In genomic region chr17:82458130-82458884, GRCh38 we compare ENCODE assay signal across 1 cellular context.
TF ChIP-seq lines count a peak whose summit lies in the region.

TSS of gene NARF (plus strand) at chr17:82458741. CDS start at chr17:82458804, 63 bp downstream.

TF ChIP-seq in HepG2, 621 proteins besides CTCF, POLR2A, EP300 and RAD21 (continued from another document and continues in another):
- peak; percentile 78 for TF ChIP-seq ZBTB46 (CRISPR knock-in tag; IDR thresholded peaks at IDR 0.05; ENCODE audit: borderline replicate concordance)
- peak; percentile 85 for TF ChIP-seq TFE3 (CRISPR knock-in tag; IDR thresholded peaks at IDR 0.05)
- TF ChIP-seq, protein P1, sequence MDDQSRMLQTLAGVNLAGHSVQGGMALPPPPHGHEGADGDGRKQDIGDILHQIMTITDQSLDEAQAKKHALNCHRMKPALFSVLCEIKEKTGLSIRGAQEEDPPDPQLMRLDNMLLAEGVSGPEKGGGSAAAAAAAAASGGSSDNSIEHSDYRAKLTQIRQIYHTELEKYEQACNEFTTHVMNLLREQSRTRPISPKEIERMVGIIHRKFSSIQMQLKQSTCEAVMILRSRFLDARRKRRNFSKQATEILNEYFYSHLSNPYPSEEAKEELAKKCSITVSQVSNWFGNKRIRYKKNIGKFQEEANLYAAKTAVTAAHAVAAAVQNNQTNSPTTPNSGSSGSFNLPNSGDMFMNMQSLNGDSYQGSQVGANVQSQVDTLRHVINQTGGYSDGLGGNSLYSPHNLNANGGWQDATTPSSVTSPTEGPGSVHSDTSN (CRISPR knock-in tag; IDR thresholded peaks at IDR 0.05; ENCODE audit: borderline replicate concordance), result 0 out of 2 replicates have a peak, but pooled peaks have one; percentile 56
- TF ChIP-seq, protein P2, sequence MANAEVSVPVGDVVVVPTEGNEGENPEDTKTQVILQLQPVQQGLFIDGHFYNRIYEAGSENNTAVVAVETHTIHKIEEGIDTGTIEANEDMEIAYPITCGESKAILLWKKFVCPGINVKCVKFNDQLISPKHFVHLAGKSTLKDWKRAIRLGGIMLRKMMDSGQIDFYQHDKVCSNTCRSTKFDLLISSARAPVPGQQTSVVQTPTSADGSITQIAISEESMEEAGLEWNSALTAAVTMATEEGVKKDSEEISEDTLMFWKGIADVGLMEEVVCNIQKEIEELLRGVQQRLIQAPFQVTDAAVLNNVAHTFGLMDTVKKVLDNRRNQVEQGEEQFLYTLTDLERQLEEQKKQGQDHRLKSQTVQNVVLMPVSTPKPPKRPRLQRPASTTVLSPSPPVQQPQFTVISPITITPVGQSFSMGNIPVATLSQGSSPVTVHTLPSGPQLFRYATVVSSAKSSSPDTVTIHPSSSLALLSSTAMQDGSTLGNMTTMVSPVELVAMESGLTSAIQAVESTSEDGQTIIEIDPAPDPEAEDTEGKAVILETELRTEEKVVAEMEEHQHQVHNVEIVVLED (CRISPR knock-in tag; IDR thresholded peaks at IDR 0.05; ENCODE audit: borderline replicate concordance), result peak; percentile 96
- peak; percentile 99 for TF ChIP-seq ZNF343 (CRISPR knock-in tag; IDR thresholded peaks at IDR 0.05)
- no peak; the same call in 1 of the 2 replicates for TF ChIP-seq ZKSCAN8 (CRISPR knock-in tag; IDR thresholded peaks at IDR 0.05; ENCODE audit: borderline replicate concordance)
- peak; percentile 87; the same call in 1 of the 2 replicates for TF ChIP-seq ZNF468 (CRISPR knock-in tag; IDR thresholded peaks at IDR 0.05)
- TF ChIP-seq ZNF44 (CRISPR knock-in tag; IDR thresholded peaks at IDR 0.05), result peak; percentile 81; the same call in 1 of the 2 replicates
- no peak for TF ChIP-seq PCBP2 (optimal IDR thresholded peaks at IDR 0.05; ENCODE audit: low read depth, low read length, poor library complexity, severe bottlenecking)
- TF ChIP-seq ZFP90 (CRISPR knock-in tag; IDR thresholded peaks at IDR 0.05; ENCODE audit: borderline replicate concordance), result no peak; the same call in 1 of the 2 replicates
- peak; percentile 90 for TF ChIP-seq ZBTB38 (CRISPR knock-in tag; IDR thresholded peaks at IDR 0.05)
- no peak for TF ChIP-seq NONO (IDR thresholded peaks at IDR 0.05)
- TF ChIP-seq NONO (CRISPR knock-in tag; conservative IDR thresholded peaks at IDR 0.05), result peak; percentile 82
- TF ChIP-seq THYN1 (CRISPR knock-in tag; IDR thresholded peaks at IDR 0.05; ENCODE audit: borderline replicate concordance, low read depth), result peak; percentile 76; the same call in 1 of the 2 replicates
- peak; percentile 87 for TF ChIP-seq TGIF2 (CRISPR knock-in tag; IDR thresholded peaks at IDR 0.05)
- no peak for TF ChIP-seq ATF1 (CRISPR knock-in tag; IDR thresholded peaks at IDR 0.05)
- TF ChIP-seq ZNF800 (CRISPR knock-in tag; IDR thresholded peaks at IDR 0.05), result peak; percentile 81
- 0 out of 2 replicates have a peak, but pooled peaks have one; percentile 52 for TF ChIP-seq SATB2 (CRISPR knock-in tag; IDR thresholded peaks at IDR 0.05)
- TF ChIP-seq ZBTB8A (CRISPR knock-in tag; IDR thresholded peaks at IDR 0.05; ENCODE audit: borderline replicate concordance, low read depth), result peak; percentile 94; the same call in 1 of the 2 replicates
- no peak; the same call in 1 of the 2 replicates for TF ChIP-seq ZNF772 (CRISPR knock-in tag; IDR thresholded peaks at IDR 0.05)
- 0 out of 2 replicates have a peak, but pooled peaks have one; percentile 14 for TF ChIP-seq KLF11 (CRISPR knock-in tag; IDR thresholded peaks at IDR 0.05)
- TF ChIP-seq ZNF292 (CRISPR knock-in tag; IDR thresholded peaks at IDR 0.05; ENCODE audit: borderline replicate concordance, low read depth), result no peak
- no peak; the same call in 1 of the 2 replicates for TF ChIP-seq ZNF615 (CRISPR knock-in tag; IDR thresholded peaks at IDR 0.05; ENCODE audit: borderline replicate concordance)
- TF ChIP-seq HMGXB4 (CRISPR knock-in tag; IDR thresholded peaks at IDR 0.05; ENCODE audit: borderline replicate concordance in 1 of 2, low read depth in 1 of 2), result peak; percentile 91 to 97
- peak; percentile 99 for TF ChIP-seq POLR2G (IDR thresholded peaks at IDR 0.05; ENCODE audit: low read depth, low read length)
- peak; percentile 96 for TF ChIP-seq ZNF430 (CRISPR knock-in tag; IDR thresholded peaks at IDR 0.05)
- peak; percentile 88 for TF ChIP-seq SRSF1 (optimal IDR thresholded peaks at IDR 0.05; ENCODE audit: low read depth, low read length)
- TF ChIP-seq ZMAT5 (CRISPR knock-in tag; IDR thresholded peaks at IDR 0.05; ENCODE audit: borderline replicate concordance, low read depth), result no peak
- 0 out of 2 replicates have a peak, but pooled peaks have one; percentile 35 for TF ChIP-seq FOSL2 (CRISPR knock-in tag; IDR thresholded peaks at IDR 0.05)
- peak; percentile 90 for TF ChIP-seq ZZZ3 (CRISPR knock-in tag; IDR thresholded peaks at IDR 0.05; ENCODE audit: borderline replicate concordance)
- peak; percentile 75 for TF ChIP-seq TCF7 (IDR thresholded peaks at IDR 0.05; ENCODE audit: low read depth)
- 0 out of 2 replicates have a peak, but pooled peaks have one; percentile 68 for TF ChIP-seq CCDC6 (CRISPR knock-in tag; IDR thresholded peaks at IDR 0.05)
- peak; percentile 31 for TF ChIP-seq DNMT1 (CRISPR knock-in tag; IDR thresholded peaks at IDR 0.05)
- TF ChIP-seq TP53 (CRISPR knock-in tag; conservative IDR thresholded peaks at IDR 0.05), result peak; percentile 72; the same call in 1 of the 2 replicates
- no peak for TF ChIP-seq TBP (CRISPR knock-in tag; IDR thresholded peaks at IDR 0.05)
- no peak for TF ChIP-seq RNF219 (CRISPR knock-in tag; IDR thresholded peaks at IDR 0.05)
- TF ChIP-seq ZC3H4 (CRISPR knock-in tag; IDR thresholded peaks at IDR 0.05; ENCODE audit: borderline replicate concordance), result no peak
- TF ChIP-seq, protein P3, sequence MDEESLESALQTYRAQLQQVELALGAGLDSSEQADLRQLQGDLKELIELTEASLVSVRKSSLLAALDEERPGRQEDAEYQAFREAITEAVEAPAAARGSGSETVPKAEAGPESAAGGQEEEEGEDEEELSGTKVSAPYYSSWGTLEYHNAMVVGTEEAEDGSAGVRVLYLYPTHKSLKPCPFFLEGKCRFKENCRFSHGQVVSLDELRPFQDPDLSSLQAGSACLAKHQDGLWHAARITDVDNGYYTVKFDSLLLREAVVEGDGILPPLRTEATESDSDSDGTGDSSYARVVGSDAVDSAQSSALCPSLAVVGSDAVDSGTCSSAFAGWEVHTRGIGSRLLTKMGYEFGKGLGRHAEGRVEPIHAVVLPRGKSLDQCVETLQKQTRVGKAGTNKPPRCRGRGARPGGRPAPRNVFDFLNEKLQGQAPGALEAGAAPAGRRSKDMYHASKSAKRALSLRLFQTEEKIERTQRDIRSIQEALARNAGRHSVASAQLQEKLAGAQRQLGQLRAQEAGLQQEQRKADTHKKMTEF (CRISPR knock-in tag; IDR thresholded peaks at IDR 0.05), result peak; percentile 98
- TF ChIP-seq HIVEP1 (CRISPR knock-in tag; IDR thresholded peaks at IDR 0.05), result peak; percentile 71
- no peak; the same call in none of the 2 replicates for TF ChIP-seq CBFB (CRISPR knock-in tag; IDR thresholded peaks at IDR 0.05)
- TF ChIP-seq, protein P4, sequence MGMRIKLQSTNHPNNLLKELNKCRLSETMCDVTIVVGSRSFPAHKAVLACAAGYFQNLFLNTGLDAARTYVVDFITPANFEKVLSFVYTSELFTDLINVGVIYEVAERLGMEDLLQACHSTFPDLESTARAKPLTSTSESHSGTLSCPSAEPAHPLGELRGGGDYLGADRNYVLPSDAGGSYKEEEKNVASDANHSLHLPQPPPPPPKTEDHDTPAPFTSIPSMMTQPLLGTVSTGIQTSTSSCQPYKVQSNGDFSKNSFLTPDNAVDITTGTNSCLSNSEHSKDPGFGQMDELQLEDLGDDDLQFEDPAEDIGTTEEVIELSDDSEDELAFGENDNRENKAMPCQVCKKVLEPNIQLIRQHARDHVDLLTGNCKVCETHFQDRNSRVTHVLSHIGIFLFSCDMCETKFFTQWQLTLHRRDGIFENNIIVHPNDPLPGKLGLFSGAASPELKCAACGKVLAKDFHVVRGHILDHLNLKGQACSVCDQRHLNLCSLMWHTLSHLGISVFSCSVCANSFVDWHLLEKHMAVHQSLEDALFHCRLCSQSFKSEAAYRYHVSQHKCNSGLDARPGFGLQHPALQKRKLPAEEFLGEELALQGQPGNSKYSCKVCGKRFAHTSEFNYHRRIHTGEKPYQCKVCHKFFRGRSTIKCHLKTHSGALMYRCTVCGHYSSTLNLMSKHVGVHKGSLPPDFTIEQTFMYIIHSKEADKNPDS (CRISPR knock-in tag; IDR thresholded peaks at IDR 0.05), result peak; percentile 84; the same call in 1 of the 2 replicates
- no peak; the same call in 1 of the 2 replicates for TF ChIP-seq ZNF674 (CRISPR knock-in tag; IDR thresholded peaks at IDR 0.05; ENCODE audit: low read depth)
- peak; percentile 98; the same call in 1 of the 2 replicates for TF ChIP-seq ZNF619 (CRISPR knock-in tag; IDR thresholded peaks at IDR 0.05)
- peak; percentile 25; the same call in 1 of the 2 replicates for TF ChIP-seq ZSCAN12 (CRISPR knock-in tag; IDR thresholded peaks at IDR 0.05)
- no peak for TF ChIP-seq PRPF4 (IDR thresholded peaks at IDR 0.05; ENCODE audit: low read depth, low read length, poor library complexity, severe bottlenecking)
- peak; percentile 84 for TF ChIP-seq ZFP36L1 (CRISPR knock-in tag; IDR thresholded peaks at IDR 0.05)
- peak; percentile 24 to 94; a peak in 2 of 4 replicates for TF ChIP-seq KLF16 (CRISPR knock-in tag; IDR thresholded peaks at IDR 0.05)
- TF ChIP-seq ZFY (CRISPR knock-in tag; IDR thresholded peaks at IDR 0.05), result peak; percentile 92
